Comparison of ENCODE assay signal across 12 cellular contexts in the genomic region with DNA sequence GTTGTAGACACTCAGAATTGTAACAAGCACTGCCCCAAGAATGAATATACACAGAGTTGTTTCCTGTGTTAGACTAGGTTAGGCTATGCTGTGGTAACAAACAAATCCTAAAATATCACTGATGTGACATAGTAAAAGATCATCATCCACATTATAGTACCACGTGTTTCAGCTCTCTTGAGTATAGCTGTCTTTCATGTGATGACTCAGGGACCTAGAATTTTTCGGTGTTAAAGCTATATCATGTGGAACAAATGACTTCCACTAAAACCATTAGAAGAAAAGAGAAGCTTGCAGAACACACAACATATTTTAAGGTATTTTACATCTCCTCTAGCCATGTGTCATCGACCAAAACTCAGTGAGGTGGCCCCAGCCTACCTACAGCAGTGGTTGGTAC.
DNase-seq lines count a peak whose midpoint lies in the region; ATAC-seq, FAIRE-seq and TF ChIP-seq lines count a peak whose summit lies in the region.
"Had no signal": no experiment of that assay in that cellular context is flagged by ENCODE, and none has a peak within 500 bp of the region (broad histone marks: within the 10 kb centered on the region; RNA-seq: fewer than 3 reads in every experiment).

No MANE protein-coding gene starts in this region.

- FAIRE-seq in H54 (lab: Jason Lieb, UNC), result peak; percentile 78
- FAIRE-seq: small intestine had no signal

- H3K4me1 Mint-ChIP-seq in activated CD8-positive, alpha-beta memory T cell treated with anti-CD3 and anti-CD28 coated beads, Interleukin-2, amount 10 ng/mL, durations not matched to agents 7 days and 5 days, result no peaks in the 10 kb centered on the region
- H3K4me1 Mint-ChIP-seq: naive thymus-derived CD4-positive, alpha-beta T cell had no signal

- no peak overlapping the region for H3K27ac Mint-ChIP-seq in activated CD8-positive, alpha-beta memory T cell treated with anti-CD3 and anti-CD28 coated beads, Interleukin-2, amount 10 ng/mL, durations not matched to agents 7 days and 5 days
- H3K27ac Mint-ChIP-seq: naive thymus-derived CD4-positive, alpha-beta T cell had no signal

- H3K27me3 Mint-ChIP-seq in activated CD8-positive, alpha-beta memory T cell treated with anti-CD3 and anti-CD28 coated beads, Interleukin-2, amount 10 ng/mL, durations not matched to agents 7 days and 5 days, result no peaks in the 10 kb centered on the region

- TF ChIP-seq POLR2A in GM18505 (IDR thresholded peaks at IDR 0.05; ENCODE audit: borderline replicate concordance, extremely low read depth, insufficient read depth, insufficient read length) (no peak), H54 (IDR thresholded peaks at IDR 0.05; ENCODE audit: low read depth, low read length) (no peak)

- no peak overlapping the region for H3K4me3 Mint-ChIP-seq in activated CD8-positive, alpha-beta memory T cell treated with anti-CD3 and anti-CD28 coated beads, Interleukin-2, amount 10 ng/mL, durations not matched to agents 7 days and 5 days
- H3K4me3 Mint-ChIP-seq: naive thymus-derived CD4-positive, alpha-beta T cell had no signal

- H3K9me3 Mint-ChIP-seq in activated CD8-positive, alpha-beta memory T cell treated with anti-CD3 and anti-CD28 coated beads, Interleukin-2, amount 10 ng/mL, durations not matched to agents 7 days and 5 days (ENCODE audit: low read depth), result peaks cover 9% of the 10 kb centered on the region

- CTCF ChIA-PET in activated CD8-positive, alpha-beta memory T cell treated with anti-CD3 and anti-CD28 coated beads, Interleukin-2, amount 10 ng/mL, durations not matched to agents 7 days and 5 days (lab: Charles Lee), result no interaction called here

- no peaks in the 10 kb centered on the region for H3K36me3 Mint-ChIP-seq in activated CD8-positive, alpha-beta memory T cell treated with anti-CD3 and anti-CD28 coated beads, Interleukin-2, amount 10 ng/mL, durations not matched to agents 7 days and 5 days

- ATAC-seq in GM18505 (IDR thresholded peaks at IDR 0.05; ENCODE audit: unreplicated experiment), result peak; percentile 82
- ATAC-seq in HG02678 (IDR thresholded peaks at IDR 0.05; ENCODE audit: unreplicated experiment), result no peak
- no peak for ATAC-seq in activated CD8-positive, alpha-beta memory T cell treated with anti-CD3 and anti-CD28 coated beads, Interleukin-2, amount 10 ng/mL, durations not matched to agents 7 days and 5 days
- ATAC-seq: naive thymus-derived CD4-positive, alpha-beta T cell had no signal

- DNase-seq in H54 (ENCODE audit: insufficient read length, low spot score), result no peak
- peak; percentile 15 for DNase-seq in HS-5 (ENCODE audit: low read depth)
- peak; percentile 32 for DNase-seq in foreskin melanocyte
- no peak for DNase-seq in stimulated activated CD8-positive, alpha-beta memory T cell treated with anti-CD3 and anti-CD28 coated beads, Interleukin-4, amount 100 ng/mL, for 48 hours
- no peak for DNase-seq in activated CD8-positive, alpha-beta memory T cell treated with anti-CD3 and anti-CD28 coated beads, Interleukin-2, amount 50 U/mL, for 48 hours
- no peak for DNase-seq in activated CD8-positive, alpha-beta memory T cell treated with anti-CD3 and anti-CD28 coated beads, Interleukin-2, amount 10 ng/mL, durations not matched to agents 7 days and 5 days
- DNase-seq: Caco-2; GOT3; naive thymus-derived CD4-positive, alpha-beta T cell; small intestine had no signal

Comparison
In these comparisons a context has a peak if more than half of its experiments do, and no peak if none do; other contexts are left out.
1. DNase-seq: peak in HS-5 (single experiment) and foreskin melanocyte (single experiment); none in H54 (single experiment), stimulated activated CD8-positive, alpha-beta memory T cell treated with anti-CD3 and anti-CD28 coated beads, Interleukin-4, amount 100 ng/mL, for 48 hours (single experiment), activated CD8-positive, alpha-beta memory T cell treated with anti-CD3 and anti-CD28 coated beads, Interleukin-2, amount 50 U/mL, for 48 hours (single experiment) and activated CD8-positive, alpha-beta memory T cell treated with anti-CD3 and anti-CD28 coated beads, Interleukin-2, amount 10 ng/mL, durations not matched to agents 7 days and 5 days (single experiment).